ENCODE assay signal across 8 cellular contexts in genomic region chr19:15264061-15264932, GRCh38. TPM values are rescaled to one million over a fixed set of nuclear protein-coding genes. Genes with fewer than 3 reads are reported as not detected.
DNase-seq lines count a peak whose midpoint lies in the region; ATAC-seq and TF ChIP-seq lines count a peak whose summit lies in the region.

No MANE protein-coding gene starts in this region.

- DNase-seq in GM12865 (ENCODE audit: low read depth) (peak; percentile 70), NCI-H1694 treated with DMSO at 0.1 percent for 48 hours (lab: John Stamatoyannopoulos, UW) (peak; percentile 41), right lobe of liver (peak; percentile 70 to 72 (median 72)), SIG-M5 treated with dmso at 0.1 percent for 504 hours (lab: John Stamatoyannopoulos, UW; ENCODE audit: unreplicated experiment) (no peak)
- peak; percentile 92 for DNase-seq in activated CD4-positive, alpha-beta T cell treated with anti-CD3 and anti-CD28 coated beads, Interleukin-2, amount 10 ng/mL, durations not matched to agents 24 days and 14 days
- DNase-seq in stimulated activated CD4-positive, alpha-beta T cell treated with anti-CD3 and anti-CD28 coated beads, Interleukin-4, amount 100 ng/mL, for 48 hours (ENCODE audit: low read depth in 2 of 2): peak; percentile 65 to 74

- peaks cover 2 to 38% (median 22%) of the 10 kb centered on the region in 4 donors for H3K4me1 ChIP-seq in right lobe of liver

- H3K4me1 Mint-ChIP-seq in activated CD4-positive, alpha-beta T cell treated with anti-CD3 and anti-CD28 coated beads, Interleukin-2, amount 10 ng/mL, durations not matched to agents 24 days and 14 days: peaks cover 2% of the 10 kb centered on the region

- peaks cover 6 to 66% (median 38%) of the 10 kb centered on the region in 4 donors for H3K36me3 ChIP-seq in right lobe of liver

- H3K36me3 Mint-ChIP-seq in activated CD4-positive, alpha-beta T cell treated with anti-CD3 and anti-CD28 coated beads, Interleukin-2, amount 10 ng/mL, durations not matched to agents 24 days and 14 days (ENCODE audit: low read depth): peaks cover 59% of the 10 kb centered on the region

- TF ChIP-seq CTCF in GM12865 (IDR thresholded peaks at IDR 0.05; ENCODE audit: insufficient read depth, low read depth, low read length, missing control alignments) (peak; percentile 81), right lobe of liver (IDR thresholded peaks at IDR 0.05) (peak; percentile 62 to 82 (median 72))

- ATAC-seq in right lobe of liver (peak; percentile 23 to 60 (median 48)), GM21576 (IDR thresholded peaks at IDR 0.05; ENCODE audit: unreplicated experiment) (no peak)

- H3K27ac Mint-ChIP-seq in activated CD4-positive, alpha-beta T cell treated with anti-CD3 and anti-CD28 coated beads, Interleukin-2, amount 10 ng/mL, durations not matched to agents 24 days and 14 days: no peak overlapping the region

- H3K4me3 Mint-ChIP-seq in activated CD4-positive, alpha-beta T cell treated with anti-CD3 and anti-CD28 coated beads, Interleukin-2, amount 10 ng/mL, durations not matched to agents 24 days and 14 days: no peak overlapping the region

- no peak overlapping the region for H3K4me3 ChIP-seq in GM12865 (ENCODE audit: low read depth, low read length)
- no peak overlapping the region for H3K4me3 ChIP-seq in right lobe of liver

- H3K27ac ChIP-seq in cingulate gyrus (ENCODE audit: low read depth, low read length) (peak overlapping the region; percentile 86), right lobe of liver (peak overlapping the region in 1 of 3 donors; percentile 57)

- 20% methylated on average over 2 of the region's 28 CpGs for WGBS in right lobe of liver (ENCODE audit: insufficient coverage, low coverage, low lambda C conversion rate, missing lambda C conversion rate)

- H3K9me3 Mint-ChIP-seq in activated CD4-positive, alpha-beta T cell treated with anti-CD3 and anti-CD28 coated beads, Interleukin-2, amount 10 ng/mL, durations not matched to agents 24 days and 14 days: no peaks in the 10 kb centered on the region

- no peak for TF ChIP-seq POLR2A in right lobe of liver (IDR thresholded peaks at IDR 0.05)

- H3K27me3 ChIP-seq in right lobe of liver: no peaks in the 10 kb centered on the region

- no peaks in the 10 kb centered on the region for H3K27me3 Mint-ChIP-seq in activated CD4-positive, alpha-beta T cell treated with anti-CD3 and anti-CD28 coated beads, Interleukin-2, amount 10 ng/mL, durations not matched to agents 24 days and 14 days

- H3K9me3 ChIP-seq in right lobe of liver: no peaks in the 10 kb centered on the region

- intact Hi-C loops in activated CD4-positive, alpha-beta T cell treated with anti-CD3 and anti-CD28 coated beads, Interleukin-2, amount 10 ng/mL, durations not matched to agents 24 days and 14 days (cut with micrococcal nuclease): loop anchor here (1.0 kb wide), 1 partner anchor 292 kb away; no protein-coding TSS in a partner anchor
- intact Hi-C loops in right lobe of liver (cut with DNase I): loop anchor here (5.0 to 10.0 kb wide), 3 partner anchors 61 to 293 kb away; partner anchors contain the start of gene AKAP8 (in 1 of the 2)

RNA-seq across cellular contexts. Expression of gene EPHX3, which starts 32.0 kb away (rescaled TPM):
- 0.09 and 0.16 TPM in 2 replicates for total RNA-seq in activated CD4-positive, alpha-beta T cell treated with anti-CD3 and anti-CD28 coated beads, Interleukin-2, amount 10 ng/mL, durations not matched to agents 24 days and 14 days
- under 1 TPM in 3 of 6 experiments, not detected in 3; 0.20 to 0.25 (median 0.22) TPM for total RNA-seq in right lobe of liver
